In the genomic region with DNA sequence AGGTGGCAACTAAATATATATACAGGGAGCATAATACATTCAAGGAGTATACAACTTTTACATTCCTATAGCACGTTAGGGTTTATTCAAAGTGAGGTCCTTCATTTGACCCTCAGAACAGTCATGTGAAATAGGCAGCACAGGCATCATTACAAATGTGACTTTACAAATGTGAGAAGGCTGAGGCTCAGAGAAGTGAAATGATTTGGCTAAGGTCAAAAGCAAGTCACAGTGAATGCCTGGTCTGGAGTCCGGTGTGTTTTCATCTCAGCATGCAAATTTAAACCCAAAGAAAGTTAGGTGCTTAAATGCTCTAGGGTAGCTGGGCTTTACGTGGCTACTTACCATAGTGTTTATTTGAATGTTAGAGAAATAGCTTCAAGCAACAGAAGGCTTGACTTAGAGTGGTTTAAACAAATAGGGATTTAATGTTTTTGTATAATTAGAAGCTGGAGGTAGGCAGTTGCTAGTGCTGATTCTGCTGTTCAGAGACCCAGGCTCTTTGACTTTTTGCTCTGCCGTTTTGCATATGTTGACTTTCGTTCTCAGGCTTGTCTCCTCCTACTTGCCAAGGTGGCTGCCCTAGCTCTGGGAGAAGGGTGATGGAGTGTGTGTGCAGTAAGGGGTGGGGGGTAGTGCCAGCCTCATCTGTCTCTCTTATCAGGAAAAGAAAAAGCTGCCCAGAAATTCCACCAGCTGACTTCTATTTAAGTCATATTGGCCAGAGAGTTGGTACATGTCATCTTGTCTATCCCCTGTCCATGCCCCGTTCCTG, we compare ENCODE assay signal across 10 cellular contexts.
DNase-seq lines count a peak whose midpoint lies in the region; ATAC-seq and TF ChIP-seq lines count a peak whose summit lies in the region.
"Had no signal": no experiment of that assay in that cellular context is flagged by ENCODE, and none has a peak within 500 bp of the region (broad histone marks: within the 10 kb centered on the region; RNA-seq: fewer than 3 reads in every experiment).

No MANE protein-coding gene starts in this region.

- H3K4me3 ChIP-seq in colonic mucosa = no peak overlapping the region

- no peak for TF ChIP-seq CTCF in nephron (IDR thresholded peaks at IDR 0.05; ENCODE audit: unreplicated experiment in 3 of 3)
- TF ChIP-seq CTCF in colonic mucosa (IDR thresholded peaks at IDR 0.05) = no peak

- H3K27me3 ChIP-seq in colonic mucosa = no peaks in the 10 kb centered on the region

- no peak overlapping the region for H3K9ac ChIP-seq in colonic mucosa (ENCODE audit: low read depth in 2 of 2, low read length in 2 of 2)

- H3K4me1 Mint-ChIP-seq in T-helper 2 cell treated with Interferon-gamma antibody and Interleukin-4, amounts not matched to agents 5 μg/mL and 100 μg/mL, for 36 hours (ENCODE audit: low read depth) = peaks cover 37% of the 10 kb centered on the region
- peaks cover 24% of the 10 kb centered on the region for H3K4me1 Mint-ChIP-seq in nephron

- H3K4me3 Mint-ChIP-seq in T-helper 2 cell treated with Interferon-gamma antibody and Interleukin-4, amounts not matched to agents 5 μg/mL and 100 μg/mL, for 36 hours = peak overlapping the region; percentile 60
- H3K4me3 Mint-ChIP-seq in nephron = no peak overlapping the region

- ATAC-seq in GM21619 (IDR thresholded peaks at IDR 0.05; ENCODE audit: unreplicated experiment) (peak; percentile 53), HG02623 (IDR thresholded peaks at IDR 0.05; ENCODE audit: unreplicated experiment) (no peak)

- no peaks in the 10 kb centered on the region for H3K9me3 Mint-ChIP-seq in T-helper 2 cell treated with Interferon-gamma antibody and Interleukin-4, amounts not matched to agents 5 μg/mL and 100 μg/mL, for 36 hours
- H3K9me3 Mint-ChIP-seq in nephron = no peaks in the 10 kb centered on the region

- peaks cover 9% of the 10 kb centered on the region for H3K36me3 Mint-ChIP-seq in T-helper 2 cell treated with Interferon-gamma antibody and Interleukin-4, amounts not matched to agents 5 μg/mL and 100 μg/mL, for 36 hours (ENCODE audit: low read depth)
- no peaks in the 10 kb centered on the region for H3K36me3 Mint-ChIP-seq in nephron (ENCODE audit: low read depth)

- H3K36me3 ChIP-seq in colonic mucosa = no peaks in the 10 kb centered on the region

- peak; percentile 58 for DNase-seq in NCI-H510A treated with DMSO at 0.1 percent for 48 hours (lab: John Stamatoyannopoulos, UW)
- no peak for DNase-seq in NCI-H510A (lab: John Stamatoyannopoulos, UW)
- DNase-seq in T-helper 2 cell treated with Interferon-gamma antibody and Interleukin-4, amounts not matched to agents 5 μg/mL and 100 μg/mL, for 36 hours (ENCODE audit: low spot score) = no peak
- no peak for DNase-seq in colonic mucosa
- DNase-seq in DMS 273 treated with DMSO at 0.1 percent for 48 hours (lab: John Stamatoyannopoulos, UW) = no peak
- DNase-seq: 8988T, KBM-7 had no signal

- peaks cover 13% of the 10 kb centered on the region for H3K27me3 Mint-ChIP-seq in T-helper 2 cell treated with Interferon-gamma antibody and Interleukin-4, amounts not matched to agents 5 μg/mL and 100 μg/mL, for 36 hours (ENCODE audit: low read depth)
- no peaks in the 10 kb centered on the region for H3K27me3 Mint-ChIP-seq in nephron (ENCODE audit: low read depth)

- intact Hi-C loops in colonic mucosa (cut with DNase I) = no loop called here

- no peaks in the 10 kb centered on the region for H3K4me1 ChIP-seq in colonic mucosa

- no peaks in the 10 kb centered on the region for H3K9me3 ChIP-seq in colonic mucosa

- no peak overlapping the region for H3K27ac Mint-ChIP-seq in T-helper 2 cell treated with Interferon-gamma antibody and Interleukin-4, amounts not matched to agents 5 μg/mL and 100 μg/mL, for 36 hours
- H3K27ac Mint-ChIP-seq in nephron = peak overlapping the region in 2 of 3 experiments; percentile 46

- H3K27ac ChIP-seq in colonic mucosa = no peak overlapping the region
